Comparison of ENCODE assay signal across 33 cellular contexts in genomic region chr3:64619216-64619615, GRCh38.
"Had no signal": no experiment of that assay in that cellular context is flagged by ENCODE, and none has a peak within 500 bp of the region (broad histone marks: within the 10 kb centered on the region; RNA-seq: fewer than 3 reads in every experiment).

No MANE protein-coding gene starts in this region.

- H3K4me1 ChIP-seq: adrenal gland, breast epithelium had no signal

- H3K36me3 ChIP-seq: brain microvascular endothelial cell, breast epithelium had no signal

- H3K27ac ChIP-seq: adrenal gland, body of pancreas, brain microvascular endothelial cell, breast epithelium, VCaP had no signal

- ATAC-seq: activated CD8-positive, alpha-beta T cell treated with anti-CD3 and anti-CD28 coated beads for 36 hours; activated naive CD4-positive, alpha-beta T cell treated with anti-CD3 and anti-CD28 coated beads, Interleukin-2, amount 50 U/mL, for 72 hours; activated T-cell treated with anti-CD3 and anti-CD28 coated beads, Interleukin-2, amount 50 U/mL, for 4 hours; activated T-cell treated with anti-CD3 and anti-CD28 coated beads, Interleukin-2, amount 50 U/mL, for 72 hours; activated T-helper 17 cell treated with anti-CD3 and anti-CD28 coated beads, Interleukin-2, amount 50 U/mL, for 72 hours; body of pancreas had no signal

- H3K4me3 ChIP-seq: adrenal gland, body of pancreas, breast epithelium had no signal

- H3K9me3 ChIP-seq: adrenal gland, body of pancreas, breast epithelium had no signal

- H3K27me3 ChIP-seq: adrenal gland, body of pancreas, brain microvascular endothelial cell, breast epithelium had no signal

- DNase-seq: activated B cell treated with CpG ODN at 0.5 μM for 24 hours; activated CD4-positive, alpha-beta memory T cell treated with anti-CD3 and anti-CD28 coated beads for 36 hours; activated CD4-positive, alpha-beta T cell treated with anti-CD3 and anti-CD28 coated beads for 4 hours; activated CD4-positive, alpha-beta T cell treated with anti-CD3 and anti-CD28 coated beads, Interleukin-2, amount 10 ng/mL, durations not matched to agents 24 days and 14 days; activated CD4-positive, alpha-beta T cell treated with anti-CD3 and anti-CD28 coated beads, Interleukin-2, amount 50 U/mL, for 1 hour; activated CD4-positive, alpha-beta T cell treated with anti-CD3 and anti-CD28 coated beads, Interleukin-2, amount 50 U/mL, for 4 hours; activated CD4-positive, CD25-positive, alpha-beta regulatory T cell treated with anti-CD3 and anti-CD28 coated beads, Interleukin-2, amount 50 U/mL, for 72 hours; activated CD8-positive, alpha-beta memory T cell treated with anti-CD3 and anti-CD28 coated beads, Interleukin-2, amount 50 U/mL, for 4 hours; activated CD8-positive, alpha-beta T cell treated with anti-CD3 and anti-CD28 coated beads for 36 hours; activated effector memory CD4-positive, alpha-beta T cell treated with anti-CD3 and anti-CD28 coated beads, Interleukin-2, amount 50 U/mL, for 16 hours; activated gamma-delta T cell treated with Interleukin-2 at 50 U/mL for 16 hours; activated naive CD4-positive, alpha-beta T cell; activated naive CD4-positive, alpha-beta T cell treated with anti-CD3 and anti-CD28 coated beads for 36 hours; activated naive CD4-positive, alpha-beta T cell treated with anti-CD3 and anti-CD28 coated beads, Interleukin-2, amount 50 U/mL, for 16 hours; activated naive CD8-positive, alpha-beta T cell treated with anti-CD3 and anti-CD28 coated beads for 36 hours; activated T-cell treated with anti-CD3 and anti-CD28 coated beads for 4 hours; activated T-cell treated with anti-CD3 and anti-CD28 coated beads, Interleukin-2, amount 50 U/mL, for 1 hour; activated T-cell treated with anti-CD3 and anti-CD28 coated beads, Interleukin-2, amount 50 U/mL, for 4 hours; activated T-cell treated with anti-CD3 and anti-CD28 coated beads, Interleukin-2, amount 50 U/mL, for 72 hours; adrenal gland; amniotic stem cell; aorta; body of pancreas; brain microvascular endothelial cell; central memory CD4-positive, alpha-beta T cell; SW 1271; T-helper 1 cell; T-helper 2 cell; T-helper 9 cell had no signal
